12 cellular contexts compared by ENCODE assay signal in genomic region chr14:20801726-20802125, GRCh38. TPM values are rescaled to one million over a fixed set of nuclear protein-coding genes. Genes with fewer than 3 reads are reported as not detected.
A peak's percentile ranks its signal among the peaks of the same experiment; 100 is the strongest.
DNase-seq lines count a peak whose midpoint lies in the region; ATAC-seq and TF ChIP-seq lines count a peak whose summit lies in the region.
"Had no signal": no experiment of that assay in that cellular context is flagged by ENCODE, and none has a peak within 500 bp of the region (broad histone marks: within the 10 kb centered on the region; RNA-seq: fewer than 3 reads in every experiment).

No MANE protein-coding gene starts in this region.

- H3K4me1 Mint-ChIP-seq in activated CD4-positive, alpha-beta T cell treated with anti-CD3 and anti-CD28 coated beads, Interleukin-2, amount 10 ng/mL, durations not matched to agents 7 days and 5 days: peaks cover 3% of the 10 kb centered on the region

- peaks cover 5% of the 10 kb centered on the region for H3K27me3 Mint-ChIP-seq in activated CD4-positive, alpha-beta T cell treated with anti-CD3 and anti-CD28 coated beads, Interleukin-2, amount 10 ng/mL, durations not matched to agents 7 days and 5 days

- POLR2A ChIA-PET in activated CD4-positive, alpha-beta T cell treated with anti-CD3 and anti-CD28 coated beads, Interleukin-2, amount 10 ng/mL, durations not matched to agents 7 days and 5 days (lab: Charles Lee): no interaction called here

- peak overlapping the region; percentile 96 for H3K27ac ChIP-seq in cingulate gyrus (ENCODE audit: low read depth, low read length)
- peak overlapping the region in 2 of 3 donors; percentile 24 to 44 for H3K27ac ChIP-seq in right lobe of liver
- H3K27ac ChIP-seq in gastrocnemius medialis: peak overlapping the region in 3 of 4 donors; percentile 56 to 78 (median 66)
- H3K27ac ChIP-seq in WERI-Rb-1: no peak overlapping the region

- no peak overlapping the region for H3K4me3 Mint-ChIP-seq in activated CD4-positive, alpha-beta T cell treated with anti-CD3 and anti-CD28 coated beads, Interleukin-2, amount 10 ng/mL, durations not matched to agents 7 days and 5 days

- H3K36me3 ChIP-seq in right lobe of liver: no peaks in the 10 kb centered on the region
- no peaks in the 10 kb centered on the region for H3K36me3 ChIP-seq in gastrocnemius medialis
- H3K36me3 ChIP-seq in WERI-Rb-1: no peaks in the 10 kb centered on the region

- H3K4me1 ChIP-seq in right lobe of liver (peaks cover 0 to 7% (median 0%) of the 10 kb centered on the region in 4 donors), gastrocnemius medialis (peaks cover 0 to 6% of the 10 kb centered on the region in 2 donors)

- TF ChIP-seq CTCF in right lobe of liver (IDR thresholded peaks at IDR 0.05) (no peak), gastrocnemius medialis (IDR thresholded peaks at IDR 0.05 in 4 of 5, conservative IDR thresholded peaks at IDR 0.05 in 1 of 5) (no peak), WERI-Rb-1 (IDR thresholded peaks at IDR 0.05; ENCODE audit: low read depth, low read length) (no peak)

- no peaks in the 10 kb centered on the region for H3K9me3 Mint-ChIP-seq in activated CD4-positive, alpha-beta T cell treated with anti-CD3 and anti-CD28 coated beads, Interleukin-2, amount 10 ng/mL, durations not matched to agents 7 days and 5 days

- H3K36me3 Mint-ChIP-seq in activated CD4-positive, alpha-beta T cell treated with anti-CD3 and anti-CD28 coated beads, Interleukin-2, amount 10 ng/mL, durations not matched to agents 7 days and 5 days (ENCODE audit: low read depth): no peaks in the 10 kb centered on the region

- DNase-seq in C1 segment of cervical spinal cord (lab: John Stamatoyannopoulos, UW) (peak in 8 of 14 donors; percentile 17 to 84 (median 58)), right lobe of liver (no peak), gastrocnemius medialis (no peak), WERI-Rb-1 (no peak), NCI-H446 (lab: John Stamatoyannopoulos, UW) (no peak)
- DNase-seq in activated CD4-positive, alpha-beta T cell treated with anti-CD3 and anti-CD28 coated beads, Interleukin-2, amount 10 ng/mL, durations not matched to agents 7 days and 5 days: no peak
- no peak for DNase-seq in stimulated activated CD4-positive, alpha-beta T cell treated with anti-CD3 and anti-CD28 coated beads, Interleukin-4, amount 100 ng/mL, for 24 hours
- DNase-seq: activated gamma-delta T cell treated with Interleukin-2 at 50 U/mL for 16 hours, NCI-H82 had no signal

- no peak overlapping the region for H3K27ac Mint-ChIP-seq in activated CD4-positive, alpha-beta T cell treated with anti-CD3 and anti-CD28 coated beads, Interleukin-2, amount 10 ng/mL, durations not matched to agents 7 days and 5 days

- H3K9me3 ChIP-seq in right lobe of liver: no peaks in the 10 kb centered on the region
- H3K9me3 ChIP-seq in gastrocnemius medialis: no peaks in the 10 kb centered on the region
- no peaks in the 10 kb centered on the region for H3K9me3 ChIP-seq in WERI-Rb-1 (ENCODE audit: severe bottlenecking)

- peak in 2 of 4 donors; percentile 11 to 22 for ATAC-seq in right lobe of liver
- no peak for ATAC-seq in gastrocnemius medialis

- H3K27me3 ChIP-seq in right lobe of liver: no peaks in the 10 kb centered on the region
- no peaks in the 10 kb centered on the region for H3K27me3 ChIP-seq in gastrocnemius medialis
- peaks cover 94% of the 10 kb centered on the region for H3K27me3 ChIP-seq in WERI-Rb-1 (ENCODE audit: insufficient read depth, low read depth, severe bottlenecking)

- in situ Hi-C loops in gastrocnemius medialis (cut with MboI; ENCODE audit: low sequenced_read_pairs in 4 of 4): no loop called here

- no peak for TF ChIP-seq POLR2A in right lobe of liver (IDR thresholded peaks at IDR 0.05)
- TF ChIP-seq POLR2A in gastrocnemius medialis (IDR thresholded peaks at IDR 0.05): no peak

- H3K4me3 ChIP-seq in right lobe of liver: peak overlapping the region; percentile 18 to 24 (median 20)
- peak overlapping the region; percentile 42 to 55 (median 45) for H3K4me3 ChIP-seq in gastrocnemius medialis
- H3K4me3 ChIP-seq in WERI-Rb-1 (ENCODE audit: low read depth, low read length): no peak overlapping the region

- WGBS in right lobe of liver (ENCODE audit: insufficient coverage, low coverage, low lambda C conversion rate, missing lambda C conversion rate): no CpG with 5 or more reads among the region's 9 CpGs

- CTCF ChIA-PET in activated CD4-positive, alpha-beta T cell treated with anti-CD3 and anti-CD28 coated beads, Interleukin-2, amount 10 ng/mL, durations not matched to agents 7 days and 5 days (lab: Charles Lee): no interaction called here

- intact Hi-C loops in right lobe of liver (cut with DNase I) (no loop called here), gastrocnemius medialis (cut with DNase I; ENCODE audit: low total_unique reads) (no loop called here)

RNA-seq across cellular contexts. Expression of gene RNASE1, which starts 0.9 kb away (rescaled TPM):
- total RNA-seq in right lobe of liver (100 to 1,000 TPM in 1 of 6 experiments, 10 to 100 TPM in 5; 20.1 to 106 (median 34.1) TPM), gastrocnemius medialis (100 to 1,000 TPM; 157 to 198 (median 190) TPM)
- not detected for total RNA-seq in activated CD4-positive, alpha-beta T cell treated with anti-CD3 and anti-CD28 coated beads, Interleukin-2, amount 10 ng/mL, durations not matched to agents 7 days and 5 days

RNA-seq across cellular contexts. Expression of gene RNASE6, which starts 20.7 kb away (rescaled TPM):
- total RNA-seq in right lobe of liver (1 to 10 TPM; 2.3 to 7.9 (median 4.0) TPM), gastrocnemius medialis (1 to 10 TPM in 3 of 4 donors, under 1 TPM in 1; 0.61 to 5.9 (median 4.8) TPM)
- 1 to 10 TPM; 2.4 TPM for total RNA-seq in activated CD4-positive, alpha-beta T cell treated with anti-CD3 and anti-CD28 coated beads, Interleukin-2, amount 10 ng/mL, durations not matched to agents 7 days and 5 days

RNA-seq across cellular contexts. Expression of gene EDDM3B, which starts 33.5 kb away (rescaled TPM):
- total RNA-seq in right lobe of liver: not detected
- total RNA-seq in gastrocnemius medialis: not detected
- total RNA-seq in activated CD4-positive, alpha-beta T cell treated with anti-CD3 and anti-CD28 coated beads, Interleukin-2, amount 10 ng/mL, durations not matched to agents 7 days and 5 days: not detected
- total RNA-seq: glomerular endothelial cell, mesenteric fat pad had no signal

RNA-seq across cellular contexts. Expression of gene EDDM3A, which starts 56.0 kb away (rescaled TPM):
- not detected for total RNA-seq in right lobe of liver
- not detected for total RNA-seq in gastrocnemius medialis
- total RNA-seq in activated CD4-positive, alpha-beta T cell treated with anti-CD3 and anti-CD28 coated beads, Interleukin-2, amount 10 ng/mL, durations not matched to agents 7 days and 5 days: not detected
- total RNA-seq: glomerular endothelial cell, mesenteric fat pad had no signal

Comparison
In these comparisons a context has a peak if more than half of its experiments do, and no peak if none do; other contexts are left out.
1. DNase-seq: peak in C1 segment of cervical spinal cord (8 of 14); none in right lobe of liver (0 of 3), gastrocnemius medialis (0 of 2), WERI-Rb-1 (single experiment), activated CD4-positive, alpha-beta T cell treated with anti-CD3 and anti-CD28 coated beads, Interleukin-2, amount 10 ng/mL, durations not matched to agents 7 days and 5 days (single experiment), NCI-H446 (0 of 2) and stimulated activated CD4-positive, alpha-beta T cell treated with anti-CD3 and anti-CD28 coated beads, Interleukin-4, amount 100 ng/mL, for 24 hours (single experiment).
2. RNA of gene RNASE1, which starts 0.9 kb away (total RNA-seq): 157 to 198 TPM in gastrocnemius medialis and 20.1 to 106 TPM in right lobe of liver; not detected in activated CD4-positive, alpha-beta T cell treated with anti-CD3 and anti-CD28 coated beads, Interleukin-2, amount 10 ng/mL, durations not matched to agents 7 days and 5 days; every median in the first group is over 10 times any median in the second.